ENCODE assay signal across 29 cellular contexts in the genomic region with DNA sequence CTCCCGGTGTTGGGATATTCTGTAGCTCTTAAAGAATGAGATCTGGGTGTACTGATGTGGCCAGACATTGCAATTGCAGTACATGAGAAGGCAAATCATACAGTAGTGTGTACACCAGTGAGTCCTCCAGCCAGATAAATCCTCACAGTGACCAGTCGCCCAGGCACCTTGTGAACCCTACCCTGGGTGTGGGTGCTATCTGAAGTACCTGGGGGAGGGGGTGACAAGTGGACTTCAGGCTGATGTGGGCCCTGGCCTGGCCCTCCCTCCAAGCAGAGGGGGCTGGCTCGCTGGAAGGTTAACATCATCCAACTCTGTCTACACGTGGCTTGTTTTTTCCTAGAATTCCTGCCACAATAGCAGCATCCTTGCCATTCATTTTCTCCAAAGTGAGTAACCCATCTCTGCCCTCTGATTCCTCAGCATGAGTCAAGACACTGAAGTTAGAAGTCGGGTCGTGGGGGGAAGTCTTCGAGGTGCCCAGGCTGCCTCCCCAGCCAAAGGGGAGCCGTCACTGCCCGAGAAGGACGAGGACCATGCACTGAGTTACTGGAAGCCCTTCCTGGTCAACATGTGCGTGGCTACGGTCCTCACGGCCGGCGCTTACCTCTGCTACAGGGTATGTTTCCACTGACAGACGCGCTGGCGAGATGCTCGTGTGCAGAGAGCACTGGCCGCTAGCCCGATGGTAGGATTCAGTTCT.
DNase-seq lines count a peak whose midpoint lies in the region; ATAC-seq and TF ChIP-seq lines count a peak whose summit lies in the region.
"Had no signal": no experiment of that assay in that cellular context is flagged by ENCODE, and none has a peak within 500 bp of the region (broad histone marks: within the 10 kb centered on the region; RNA-seq: fewer than 3 reads in every experiment).

No MANE protein-coding gene starts in this region.

- H4K20me1 ChIP-seq in OCI-LY7 (ENCODE audit: insufficient read depth, low read length), result no peaks in the 10 kb centered on the region

- H3K4me1 ChIP-seq in OCI-LY7 (ENCODE audit: insufficient read depth, low read length, poor library complexity, severe bottlenecking), result peaks cover 29% of the 10 kb centered on the region
- H3K4me1 ChIP-seq: HAP-1 had no signal

- no peaks in the 10 kb centered on the region for H3K9me3 Mint-ChIP-seq in HFFc6
- H3K9me3 Mint-ChIP-seq in central memory CD8-positive, alpha-beta T cell, result no peaks in the 10 kb centered on the region
- H3K9me3 Mint-ChIP-seq: activated naive CD8-positive, alpha-beta T cell treated with anti-CD3 and anti-CD28 coated beads, Interleukin-2, amount 50 U/mL, for 24 hours; endodermal cell had no signal

- no peak for TF ChIP-seq CTCF in HFFc6 (IDR thresholded peaks at IDR 0.05)
- no peak for TF ChIP-seq CTCF in OCI-LY7 (conservative IDR thresholded peaks at IDR 0.05; ENCODE audit: low read length)

- H3K4me2 ChIP-seq in OCI-LY7 (ENCODE audit: low read length), result no peak overlapping the region
- H3K4me2 ChIP-seq: KMS-11 had no signal

- BruUV-seq in OCI-LY7 (replicated peaks; lab: Mats Ljungman, UMichigan), result no TSS peak

- peaks cover 3% of the 10 kb centered on the region; the same call in 1 of the 2 replicates for H3K27me3 Mint-ChIP-seq in HFFc6 (ENCODE audit: insufficient read depth)
- H3K27me3 Mint-ChIP-seq in central memory CD8-positive, alpha-beta T cell, result no peaks in the 10 kb centered on the region
- H3K27me3 Mint-ChIP-seq: activated naive CD8-positive, alpha-beta T cell treated with anti-CD3 and anti-CD28 coated beads, Interleukin-2, amount 50 U/mL, for 24 hours had no signal

- no peaks in the 10 kb centered on the region for H3K9me2 ChIP-seq in OCI-LY7 (ENCODE audit: insufficient read depth, low read length)

- no peak overlapping the region for H3K4me3 Mint-ChIP-seq in HFFc6
- H3K4me3 Mint-ChIP-seq in central memory CD8-positive, alpha-beta T cell, result no peak overlapping the region
- H3K4me3 Mint-ChIP-seq: activated naive CD8-positive, alpha-beta T cell treated with anti-CD3 and anti-CD28 coated beads, Interleukin-2, amount 50 U/mL, for 24 hours; endodermal cell had no signal

- no peaks in the 10 kb centered on the region for H3K9me3 ChIP-seq in OCI-LY7 (ENCODE audit: low read length)
- H3K9me3 ChIP-seq: BLaER1 treated with 17β-estradiol and CSF1 and Interleukin-3, amounts not matched to agents 10 nM and 100 nM; HAP-1; left lung; prostate gland; sigmoid colon; transverse colon had no signal

- intact Hi-C loops in OCI-LY7 (cut with micrococcal nuclease; ENCODE audit: unreplicated experiment) (loop anchor here (1.0 kb wide), 1 partner anchor 117 kb away; no protein-coding TSS in a partner anchor), sciatic nerve (cut with DNase I) (loop anchor here (10.0 kb wide), 1 partner anchor 106 kb away; no protein-coding TSS in a partner anchor)

- H3K27ac Mint-ChIP-seq in HFFc6, result peak overlapping the region; percentile 26; the same call in 1 of the 2 replicates
- H3K27ac Mint-ChIP-seq in central memory CD8-positive, alpha-beta T cell (ENCODE audit: low read depth), result peak overlapping the region; percentile 32
- H3K27ac Mint-ChIP-seq: activated naive CD8-positive, alpha-beta T cell treated with anti-CD3 and anti-CD28 coated beads, Interleukin-2, amount 50 U/mL, for 24 hours; endodermal cell had no signal

- peaks cover 22% of the 10 kb centered on the region for H3K4me1 Mint-ChIP-seq in HFFc6 (ENCODE audit: low read depth)
- peaks cover 6% of the 10 kb centered on the region for H3K4me1 Mint-ChIP-seq in central memory CD8-positive, alpha-beta T cell
- H3K4me1 Mint-ChIP-seq: activated naive CD8-positive, alpha-beta T cell treated with anti-CD3 and anti-CD28 coated beads, Interleukin-2, amount 50 U/mL, for 24 hours; endodermal cell had no signal

- POLR2A ChIA-PET in OCI-LY7 (lab: Charles Lee), result no interaction called here

- H3K36me3 Mint-ChIP-seq in HFFc6 (ENCODE audit: low read depth), result peaks cover 39% of the 10 kb centered on the region
- H3K36me3 Mint-ChIP-seq in central memory CD8-positive, alpha-beta T cell (ENCODE audit: insufficient read depth), result peaks cover 52% of the 10 kb centered on the region

- peak overlapping the region; percentile 66 for H3K27ac ChIP-seq in OCI-LY7 (ENCODE audit: low read depth, low read length, poor library complexity, severe bottlenecking)
- H3K27ac ChIP-seq: KMS-11, left lung, prostate gland, transverse colon had no signal

- no peak for ATAC-seq in central memory CD8-positive, alpha-beta T cell (replicated peaks; ENCODE audit: extremely low read depth, poor library complexity, severe bottlenecking)
- peak; percentile 23 for ATAC-seq in sciatic nerve
- no peak for ATAC-seq in HG02938 (IDR thresholded peaks at IDR 0.05; ENCODE audit: unreplicated experiment)
- ATAC-seq: activated naive CD8-positive, alpha-beta T cell treated with anti-CD3 and anti-CD28 coated beads, Interleukin-2, amount 50 U/mL, for 24 hours; esophagus mucosa; left lung had no signal

- no peaks in the 10 kb centered on the region for H3K79me2 ChIP-seq in OCI-LY7 (ENCODE audit: insufficient read depth, low read depth, low read length)

- DNase-seq in HFFc6, result no peak
- no peak for DNase-seq in OCI-LY7 (ENCODE audit: low spot score)
- no peak for DNase-seq in central memory CD8-positive, alpha-beta T cell (ENCODE audit: low spot score in 2 of 2)
- DNase-seq in sciatic nerve (ENCODE audit: low spot score), result peak; percentile 62
- DNase-seq in EL, result no peak
- no peak for DNase-seq in RPMI8226
- DNase-seq: activated CD4-positive, CD25-positive, alpha-beta regulatory T cell treated with anti-CD3 and anti-CD28 coated beads, Interleukin-2, amount 50 U/mL, for 72 hours; activated CD8-positive, alpha-beta memory T cell treated with anti-CD3 and anti-CD28 coated beads for 24 hours; activated gamma-delta T cell treated with Interleukin-2 at 50 U/mL for 16 hours; activated naive CD8-positive, alpha-beta T cell treated with anti-CD3 and anti-CD28 coated beads, Interleukin-2, amount 50 U/mL, for 24 hours; activated T-cell treated with anti-CD3 and anti-CD28 coated beads for 4 hours; dermis blood vessel endothelial cell; DMS53; endodermal cell; islet precursor cell; left lung; NCI-H1930; NCI-H2171 treated with DMSO at 0.1 percent for 48 hours; NCI-H510A; stimulated activated CD4-positive, alpha-beta T cell treated with anti-CD3 and anti-CD28 coated beads, Interleukin-4, amount 100 ng/mL, for 24 hours; T-helper 1 cell; transverse colon had no signal

- H3K4me3 ChIP-seq in OCI-LY7 (ENCODE audit: low read depth, low read length, poor library complexity, severe bottlenecking), result no peak overlapping the region
- H3K4me3 ChIP-seq: BLaER1 treated with 17β-estradiol and CSF1 and Interleukin-3, amounts not matched to agents 10 nM and 100 nM; HAP-1; left lung; prostate gland; sigmoid colon; transverse colon had no signal

- H2AFZ ChIP-seq in OCI-LY7 (ENCODE audit: low read length), result no peak overlapping the region

- CTCF ChIA-PET in OCI-LY7 (lab: Charles Lee; ENCODE audit: unreplicated experiment), result no interaction called here

- H3K36me3 ChIP-seq in OCI-LY7 (ENCODE audit: insufficient read depth, low read length), result peaks cover 49% of the 10 kb centered on the region
